Comparison of ENCODE assay signal across 23 cellular contexts in genomic region chr3:135930243-135930642, GRCh38. TPM values are rescaled to one million over a fixed set of nuclear protein-coding genes. Genes with fewer than 3 reads are reported as not detected.
DNase-seq lines count a peak whose midpoint lies in the region; TF ChIP-seq lines count a peak whose summit lies in the region.
"Had no signal": no experiment of that assay in that cellular context is flagged by ENCODE, and none has a peak within 500 bp of the region (broad histone marks: within the 10 kb centered on the region; RNA-seq: fewer than 3 reads in every experiment).

No MANE protein-coding gene starts in this region.

- no peak overlapping the region for H3K27ac Mint-ChIP-seq in neural progenitor cell
- H3K27ac Mint-ChIP-seq: activated CD4-positive, alpha-beta T cell treated with anti-CD3 and anti-CD28 coated beads, Interleukin-2, amount 10 ng/mL, durations not matched to agents 7 days and 5 days; activated naive CD8-positive, alpha-beta T cell treated with anti-CD3 and anti-CD28 coated beads, Interleukin-2, amount 50 U/mL, for 24 hours; activated T-cell treated with anti-CD3 and anti-CD28 coated beads, Interleukin-2, amount 50 U/mL, for 24 hours; progenitor cell of endocrine pancreas had no signal

- WGBS in hepatocyte (ENCODE audit: low lambda C conversion rate, missing lambda C conversion rate) = 71% methylated on average over 1 of the region's 1 CpG

- no peak overlapping the region for H3K4me3 Mint-ChIP-seq in neural progenitor cell
- H3K4me3 Mint-ChIP-seq: activated CD4-positive, alpha-beta T cell treated with anti-CD3 and anti-CD28 coated beads, Interleukin-2, amount 10 ng/mL, durations not matched to agents 7 days and 5 days; activated naive CD8-positive, alpha-beta T cell treated with anti-CD3 and anti-CD28 coated beads, Interleukin-2, amount 50 U/mL, for 24 hours; activated T-cell treated with anti-CD3 and anti-CD28 coated beads, Interleukin-2, amount 50 U/mL, for 24 hours had no signal

- H3F3A ChIP-seq in neural progenitor cell (ENCODE audit: low read depth) = no peaks in the 10 kb centered on the region

- H3K4me1 Mint-ChIP-seq in neural progenitor cell = no peaks in the 10 kb centered on the region
- H3K4me1 Mint-ChIP-seq: activated CD4-positive, alpha-beta T cell treated with anti-CD3 and anti-CD28 coated beads, Interleukin-2, amount 10 ng/mL, durations not matched to agents 7 days and 5 days; activated naive CD8-positive, alpha-beta T cell treated with anti-CD3 and anti-CD28 coated beads, Interleukin-2, amount 50 U/mL, for 24 hours had no signal

- H3K36me3 ChIP-seq in hepatocyte (replicated peaks; ENCODE audit: insufficient read depth, low read depth) (no peaks in the 10 kb centered on the region), neural progenitor cell (no peaks in the 10 kb centered on the region)

- H3K27ac ChIP-seq in hepatocyte (peak overlapping the region; percentile 6), neural progenitor cell (no peak overlapping the region)
- H3K27ac ChIP-seq: C4-2B had no signal

- no peak overlapping the region for H3K9ac ChIP-seq in neural progenitor cell

- H3K27me3 ChIP-seq in hepatocyte (no peaks in the 10 kb centered on the region), neural progenitor cell (no peaks in the 10 kb centered on the region)

- H3K4me3 ChIP-seq in hepatocyte (no peak overlapping the region), neural progenitor cell (no peak overlapping the region)
- H3K4me3 ChIP-seq: lung had no signal

- no peaks in the 10 kb centered on the region for H3K36me3 Mint-ChIP-seq in neural progenitor cell

- H3K9me2 ChIP-seq in hepatocyte (replicated peaks; ENCODE audit: insufficient read depth) = no peaks in the 10 kb centered on the region

- H3K4me1 ChIP-seq in hepatocyte (ENCODE audit: insufficient read depth) (no peaks in the 10 kb centered on the region), neural progenitor cell (no peaks in the 10 kb centered on the region)

- no peaks in the 10 kb centered on the region for H3K9me3 Mint-ChIP-seq in neural progenitor cell
- H3K9me3 Mint-ChIP-seq: activated CD4-positive, alpha-beta T cell treated with anti-CD3 and anti-CD28 coated beads, Interleukin-2, amount 10 ng/mL, durations not matched to agents 7 days and 5 days had no signal

- peak; percentile 48 for DNase-seq in EH (ENCODE audit: low read depth)
- peak; percentile 16 for DNase-seq in RPMI7951 (ENCODE audit: low read depth)
- no peak for DNase-seq in hepatocyte (ENCODE audit: low spot score)
- peak; percentile 38 for DNase-seq in renal cortical epithelial cell (ENCODE audit: low read depth)
- DNase-seq in neural progenitor cell (ENCODE audit: low spot score) = no peak
- DNase-seq in NCI-H1694 treated with DMSO at 0.1 percent for 48 hours (lab: John Stamatoyannopoulos, UW) = no peak
- no peak for DNase-seq in NCI-H446 treated with DMSO at 0.1 percent for 48 hours (lab: John Stamatoyannopoulos, UW)
- DNase-seq in inferior parietal cortex (ENCODE audit: extremely low spot score) = no peak
- DNase-seq: activated CD4-positive, alpha-beta T cell treated with anti-CD3 and anti-CD28 coated beads, Interleukin-2, amount 10 ng/mL, durations not matched to agents 7 days and 5 days; activated gamma-delta T cell treated with Interleukin-2 at 50 U/mL for 16 hours; activated naive CD8-positive, alpha-beta T cell treated with anti-CD3 and anti-CD28 coated beads, Interleukin-2, amount 50 U/mL, for 24 hours; activated T-cell treated with anti-CD3 and anti-CD28 coated beads, Interleukin-2, amount 50 U/mL, for 24 hours; DMS79; glutamatergic neuron; KG1; NCI-H1417 treated with DMSO at 0.1 percent for 48 hours; NCI-H446; stimulated activated CD4-positive, alpha-beta T cell treated with anti-CD3 and anti-CD28 coated beads, Interleukin-2, amount 100 ng/mL, for 24 hours; T1000; trophoblast cell had no signal

- TF ChIP-seq CTCF in hepatocyte (IDR thresholded peaks at IDR 0.05; ENCODE audit: poor library complexity) = no peak
- no peak for TF ChIP-seq CTCF in neural progenitor cell (IDR thresholded peaks at IDR 0.05)

- no peaks in the 10 kb centered on the region for H3K27me3 Mint-ChIP-seq in neural progenitor cell (ENCODE audit: insufficient read depth, low read depth)
- H3K27me3 Mint-ChIP-seq: activated T-cell treated with anti-CD3 and anti-CD28 coated beads, Interleukin-2, amount 50 U/mL, for 24 hours; progenitor cell of endocrine pancreas had no signal

- no peaks in the 10 kb centered on the region for H4K20me1 ChIP-seq in hepatocyte (ENCODE audit: insufficient read depth, poor library complexity, severe bottlenecking)
- H4K20me1 ChIP-seq in neural progenitor cell (ENCODE audit: low read depth) = no peaks in the 10 kb centered on the region

- no peak overlapping the region for H2AFZ ChIP-seq in hepatocyte
- H2AFZ ChIP-seq in neural progenitor cell (replicated peaks) = no peak overlapping the region

- H3K4me2 ChIP-seq in hepatocyte = no peak overlapping the region
- no peak overlapping the region for H3K4me2 ChIP-seq in neural progenitor cell

- no peaks in the 10 kb centered on the region for H3K9me3 ChIP-seq in hepatocyte (ENCODE audit: low read depth)
- no peaks in the 10 kb centered on the region for H3K9me3 ChIP-seq in neural progenitor cell (ENCODE audit: low read depth)

- no peaks in the 10 kb centered on the region for H3K79me2 ChIP-seq in hepatocyte
- H3K79me2 ChIP-seq in neural progenitor cell (ENCODE audit: low read depth) = no peaks in the 10 kb centered on the region

RNA-seq across cellular contexts. Expression of gene PPP2R3A, which starts 35.3 kb away (rescaled TPM):
- total RNA-seq in RPMI7951 (2014; rRNA removed; shearing (Covaris generic)) = 14.7 and 15.1 TPM in 2 replicates
- total RNA-seq in hepatocyte = 20.2 and 22.0 TPM in 2 replicates
- 6.7 and 7.9 TPM in 2 replicates for polyA plus RNA-seq in hepatocyte
- 36.6 and 98.2 TPM in 2 replicates for total RNA-seq in renal cortical epithelial cell
- 24.1 and 41.5 TPM in 2 replicates for total RNA-seq in neural progenitor cell (ENCODE audit: low replicate concordance)

Comparison
In these comparisons a context has a peak if more than half of its experiments do, and no peak if none do; other contexts are left out.
1. DNase-seq: peak in EH (single experiment), RPMI7951 (single experiment) and renal cortical epithelial cell (single experiment); none in hepatocyte (single experiment), neural progenitor cell (single experiment), NCI-H1694 treated with DMSO at 0.1 percent for 48 hours (single experiment), NCI-H446 treated with DMSO at 0.1 percent for 48 hours (single experiment) and inferior parietal cortex (single experiment).